ENCODE assay signal across 11 cellular contexts in the genomic region with DNA sequence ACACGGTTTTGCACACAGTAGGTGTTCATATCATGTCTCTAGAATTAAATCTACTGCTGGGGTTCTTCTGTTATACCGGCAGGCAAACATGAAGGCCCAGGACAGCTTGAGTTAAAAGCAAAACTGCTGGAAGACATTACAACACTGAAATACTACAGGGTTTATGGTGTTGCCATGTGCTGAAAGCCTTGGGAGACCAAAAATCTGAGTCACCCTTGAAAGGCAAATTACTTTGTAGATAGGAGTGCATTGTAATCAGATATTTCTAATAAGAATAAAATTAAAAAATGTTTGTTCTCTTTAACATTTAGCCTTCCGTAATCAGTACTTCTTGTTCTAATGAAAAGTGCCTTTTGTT.
DNase-seq lines count a peak whose midpoint lies in the region; ATAC-seq and TF ChIP-seq lines count a peak whose summit lies in the region.
"Had no signal": no experiment of that assay in that cellular context is flagged by ENCODE, and none has a peak within 500 bp of the region (broad histone marks: within the 10 kb centered on the region; RNA-seq: fewer than 3 reads in every experiment).

No MANE protein-coding gene starts in this region.

- ATAC-seq in GM23338 = no peak
- peak in 3 of 4 donors; percentile 41 to 83 (median 57) for ATAC-seq in heart left ventricle
- ATAC-seq: sciatic nerve had no signal

- no peaks in the 10 kb centered on the region for H3K27me3 ChIP-seq in GM23338 (ENCODE audit: insufficient read depth)
- no peaks in the 10 kb centered on the region for H3K27me3 ChIP-seq in heart left ventricle

- H3K9me2 ChIP-seq in GM23338 (ENCODE audit: insufficient read depth) = no peaks in the 10 kb centered on the region

- no peaks in the 10 kb centered on the region for H3K36me3 ChIP-seq in GM23338 (ENCODE audit: insufficient read depth)
- no peaks in the 10 kb centered on the region for H3K36me3 ChIP-seq in heart left ventricle

- H3K9me3 ChIP-seq in heart left ventricle = no peaks in the 10 kb centered on the region

- TF ChIP-seq CTCF in GM23338 (conservative IDR thresholded peaks at IDR 0.05; ENCODE audit: low read depth in 2 of 2) (no peak), heart left ventricle (IDR thresholded peaks at IDR 0.05) (no peak), Calu3 (IDR thresholded peaks at IDR 0.05; ENCODE audit: unreplicated experiment) (no peak)

- no peak for TF ChIP-seq POLR2A in heart left ventricle (IDR thresholded peaks at IDR 0.05)

- no peaks in the 10 kb centered on the region for H3K79me2 ChIP-seq in GM23338 (replicated peaks; ENCODE audit: insufficient read depth)

- intact Hi-C loops in heart left ventricle (cut with DNase I) = no loop called here
- intact Hi-C loops in Calu3 (cut with micrococcal nuclease; ENCODE audit: unreplicated experiment) = no loop called here

- DNase-seq in GM23338 (ENCODE audit: low spot score) = no peak
- DNase-seq in amniotic stem cell (lab: John Stamatoyannopoulos, UW) = peak; percentile 14
- no peak for DNase-seq in heart left ventricle
- peak; percentile 20 for DNase-seq in smooth muscle cell of the brain vasculature (ENCODE audit: low read depth, low spot score)
- no peak for DNase-seq in stimulated activated naive CD4-positive, alpha-beta T cell (lab: John Stamatoyannopoulos, UW)
- DNase-seq in Calu3 = no peak
- no peak for DNase-seq in mucosa of gallbladder (ENCODE audit: low spot score)
- DNase-seq in COLO829 (ENCODE audit: low spot score) = no peak
- DNase-seq: activated CD4-positive, alpha-beta T cell treated with anti-CD3 and anti-CD28 coated beads for 4 hours; RPMI8226 had no signal

- H3K4me1 Mint-ChIP-seq in GM23338 (peaks cover 12% of the 10 kb centered on the region; the same call in 2 of the 3 replicates), Calu3 (ENCODE audit: low read depth, unreplicated experiment) (no peaks in the 10 kb centered on the region)

- no peaks in the 10 kb centered on the region for H3K36me3 Mint-ChIP-seq in GM23338 (ENCODE audit: low read depth)
- H3K36me3 Mint-ChIP-seq in Calu3 (ENCODE audit: insufficient read depth, unreplicated experiment) = no peaks in the 10 kb centered on the region

- no peaks in the 10 kb centered on the region for H3K27me3 Mint-ChIP-seq in GM23338 (ENCODE audit: insufficient read depth, low read depth, poor library complexity)
- H3K27me3 Mint-ChIP-seq in Calu3 (ENCODE audit: unreplicated experiment) = no peaks in the 10 kb centered on the region

- no peaks in the 10 kb centered on the region for H3K9me3 Mint-ChIP-seq in GM23338
- H3K9me3 Mint-ChIP-seq in Calu3 (ENCODE audit: low read depth, unreplicated experiment) = no peaks in the 10 kb centered on the region

- H3K4me1 ChIP-seq in GM23338 (ENCODE audit: insufficient read depth) (no peaks in the 10 kb centered on the region), heart left ventricle (peaks cover 0 to 23% (median 0%) of the 10 kb centered on the region in 12 donors)

- H3K27ac Mint-ChIP-seq in GM23338 (no peak overlapping the region), Calu3 (ENCODE audit: unreplicated experiment) (no peak overlapping the region)

- no peak overlapping the region for H3K4me2 ChIP-seq in GM23338

- CTCF ChIA-PET in Calu3 (lab: Charles Lee) = no interaction called here

- H3K27ac ChIP-seq in GM23338 (ENCODE audit: low read depth) (no peak overlapping the region), heart left ventricle (peak overlapping the region in 5 of 12 donors; percentile 1 to 53 (median 35))

- WGBS in heart left ventricle, 4 donors = 54 to 60% (median 57%) methylated on average over 3 of the region's 3 CpGs

- H3K4me3 Mint-ChIP-seq in GM23338 (no peak overlapping the region), Calu3 (ENCODE audit: low read depth, unreplicated experiment) (no peak overlapping the region)

- no peaks in the 10 kb centered on the region for H3F3A ChIP-seq in GM23338 (replicated peaks; ENCODE audit: low read depth)

- H3K4me3 ChIP-seq in GM23338 (no peak overlapping the region), heart left ventricle (no peak overlapping the region)

- H2AFZ ChIP-seq in GM23338 = peak overlapping the region; percentile 11; the same call in 1 of the 2 replicates

- no TSS peak for BruUV-seq in Calu3 (replicated peaks; lab: Mats Ljungman, UMichigan)

- H4K20me1 ChIP-seq in GM23338 (replicated peaks; ENCODE audit: insufficient read depth) = no peaks in the 10 kb centered on the region

TF ChIP-seq in GM23338, 12 proteins besides CTCF, POLR2A, EP300 and RAD21 (continues in another document):
- TF ChIP-seq JUNB (IDR thresholded peaks at IDR 0.05; ENCODE audit: unreplicated experiment) (no peak), STAT1 (IDR thresholded peaks at IDR 0.05; ENCODE audit: unreplicated experiment) (no peak), ZNF114 (CRISPR knock-in tag; IDR thresholded peaks at IDR 0.05) (no peak), NANOG (IDR thresholded peaks at IDR 0.05; ENCODE audit: borderline replicate concordance) (no peak)
- TF ChIP-seq, protein P1, sequence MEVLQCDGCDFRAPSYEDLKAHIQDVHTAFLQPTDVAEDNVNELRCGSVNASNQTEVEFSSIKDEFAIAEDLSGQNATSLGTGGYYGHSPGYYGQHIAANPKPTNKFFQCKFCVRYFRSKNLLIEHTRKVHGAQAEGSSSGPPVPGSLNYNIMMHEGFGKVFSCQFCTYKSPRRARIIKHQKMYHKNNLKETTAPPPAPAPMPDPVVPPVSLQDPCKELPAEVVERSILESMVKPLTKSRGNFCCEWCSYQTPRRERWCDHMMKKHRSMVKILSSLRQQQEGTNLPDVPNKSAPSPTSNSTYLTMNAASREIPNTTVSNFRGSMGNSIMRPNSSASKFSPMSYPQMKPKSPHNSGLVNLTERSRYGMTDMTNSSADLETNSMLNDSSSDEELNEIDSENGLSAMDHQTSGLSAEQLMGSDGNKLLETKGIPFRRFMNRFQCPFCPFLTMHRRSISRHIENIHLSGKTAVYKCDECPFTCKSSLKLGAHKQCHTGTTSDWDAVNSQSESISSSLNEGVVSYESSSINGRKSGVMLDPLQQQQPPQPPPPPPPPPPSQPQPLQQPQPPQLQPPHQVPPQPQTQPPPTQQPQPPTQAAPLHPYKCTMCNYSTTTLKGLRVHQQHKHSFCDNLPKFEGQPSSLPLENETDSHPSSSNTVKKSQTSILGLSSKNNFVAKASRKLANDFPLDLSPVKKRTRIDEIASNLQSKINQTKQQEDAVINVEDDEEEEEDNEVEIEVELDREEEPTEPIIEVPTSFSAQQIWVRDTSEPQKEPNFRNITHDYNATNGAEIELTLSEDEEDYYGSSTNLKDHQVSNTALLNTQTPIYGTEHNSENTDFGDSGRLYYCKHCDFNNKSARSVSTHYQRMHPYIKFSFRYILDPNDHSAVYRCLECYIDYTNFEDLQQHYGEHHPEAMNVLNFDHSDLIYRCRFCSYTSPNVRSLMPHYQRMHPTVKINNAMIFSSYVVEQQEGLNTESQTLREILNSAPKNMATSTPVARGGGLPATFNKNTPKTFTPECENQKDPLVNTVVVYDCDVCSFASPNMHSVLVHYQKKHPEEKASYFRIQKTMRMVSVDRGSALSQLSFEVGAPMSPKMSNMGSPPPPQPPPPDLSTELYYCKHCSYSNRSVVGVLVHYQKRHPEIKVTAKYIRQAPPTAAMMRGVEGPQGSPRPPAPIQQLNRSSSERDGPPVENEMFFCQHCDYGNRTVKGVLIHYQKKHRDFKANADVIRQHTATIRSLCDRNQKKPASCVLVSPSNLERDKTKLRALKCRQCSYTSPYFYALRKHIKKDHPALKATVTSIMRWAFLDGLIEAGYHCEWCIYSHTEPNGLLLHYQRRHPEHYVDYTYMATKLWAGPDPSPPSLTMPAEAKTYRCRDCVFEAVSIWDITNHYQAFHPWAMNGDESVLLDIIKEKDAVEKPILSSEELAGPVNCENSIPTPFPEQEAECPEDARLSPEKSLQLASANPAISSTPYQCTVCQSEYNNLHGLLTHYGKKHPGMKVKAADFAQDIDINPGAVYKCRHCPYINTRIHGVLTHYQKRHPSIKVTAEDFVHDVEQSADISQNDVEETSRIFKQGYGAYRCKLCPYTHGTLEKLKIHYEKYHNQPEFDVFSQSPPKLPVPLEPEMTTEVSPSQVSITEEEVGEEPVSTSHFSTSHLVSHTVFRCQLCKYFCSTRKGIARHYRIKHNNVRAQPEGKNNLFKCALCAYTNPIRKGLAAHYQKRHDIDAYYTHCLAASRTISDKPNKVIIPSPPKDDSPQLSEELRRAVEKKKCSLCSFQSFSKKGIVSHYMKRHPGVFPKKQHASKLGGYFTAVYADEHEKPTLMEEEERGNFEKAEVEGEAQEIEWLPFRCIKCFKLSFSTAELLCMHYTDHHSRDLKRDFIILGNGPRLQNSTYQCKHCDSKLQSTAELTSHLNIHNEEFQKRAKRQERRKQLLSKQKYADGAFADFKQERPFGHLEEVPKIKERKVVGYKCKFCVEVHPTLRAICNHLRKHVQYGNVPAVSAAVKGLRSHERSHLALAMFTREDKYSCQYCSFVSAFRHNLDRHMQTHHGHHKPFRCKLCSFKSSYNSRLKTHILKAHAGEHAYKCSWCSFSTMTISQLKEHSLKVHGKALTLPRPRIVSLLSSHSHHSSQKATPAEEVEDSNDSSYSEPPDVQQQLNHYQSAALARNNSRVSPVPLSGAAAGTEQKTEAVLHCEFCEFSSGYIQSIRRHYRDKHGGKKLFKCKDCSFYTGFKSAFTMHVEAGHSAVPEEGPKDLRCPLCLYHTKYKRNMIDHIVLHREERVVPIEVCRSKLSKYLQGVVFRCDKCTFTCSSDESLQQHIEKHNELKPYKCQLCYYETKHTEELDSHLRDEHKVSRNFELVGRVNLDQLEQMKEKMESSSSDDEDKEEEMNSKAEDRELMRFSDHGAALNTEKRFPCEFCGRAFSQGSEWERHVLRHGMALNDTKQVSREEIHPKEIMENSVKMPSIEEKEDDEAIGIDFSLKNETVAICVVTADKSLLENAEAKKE (CRISPR knock-in tag; IDR thresholded peaks at IDR 0.05) = no peak

Comparison
In these comparisons a context has a peak if more than half of its experiments do, and no peak if none do; other contexts are left out.
1. DNase-seq: peak in amniotic stem cell (single experiment) and smooth muscle cell of the brain vasculature (single experiment); none in GM23338 (single experiment), heart left ventricle (0 of 5), stimulated activated naive CD4-positive, alpha-beta T cell (0 of 6), Calu3 (single experiment), mucosa of gallbladder (single experiment) and COLO829 (single experiment).